20 cellular contexts compared by ENCODE assay signal in genomic region chr3:197222816-197223419, GRCh38.
DNase-seq lines count a peak whose midpoint lies in the region; ATAC-seq, FAIRE-seq and TF ChIP-seq lines count a peak whose summit lies in the region.
"Had no signal": no experiment of that assay in that cellular context is flagged by ENCODE, and none has a peak within 500 bp of the region (broad histone marks: within the 10 kb centered on the region; RNA-seq: fewer than 3 reads in every experiment).

No MANE protein-coding gene starts in this region.

- 28 to 33% methylated on average over 6 of the region's 6 CpGs for WGBS in heart right ventricle, 2 donors

- H3K27ac Mint-ChIP-seq in activated CD4-positive, alpha-beta T cell treated with anti-CD3 and anti-CD28 coated beads for 36 hours: no peak overlapping the region
- H3K27ac Mint-ChIP-seq in astrocyte (ENCODE audit: unreplicated experiment): no peak overlapping the region
- peak overlapping the region; percentile 44 for H3K27ac Mint-ChIP-seq in stimulated activated effector memory CD8-positive, alpha-beta T cell treated with anti-CD3 and anti-CD28 coated beads, Interleukin-12 subunit alpha, Interleukin-12 subunit beta, amount 100 ng/mL, for 72 hours
- H3K27ac Mint-ChIP-seq: effector memory CD8-positive, alpha-beta T cell; T-helper 2 cell treated with Interferon-gamma antibody and Interleukin-4, amounts not matched to agents 5 μg/mL and 100 μg/mL, for 36 hours had no signal

- no peaks in the 10 kb centered on the region for H3K9me3 Mint-ChIP-seq in activated CD4-positive, alpha-beta T cell treated with anti-CD3 and anti-CD28 coated beads for 36 hours (ENCODE audit: low read depth)
- H3K9me3 Mint-ChIP-seq in astrocyte (ENCODE audit: unreplicated experiment): no peaks in the 10 kb centered on the region
- no peaks in the 10 kb centered on the region for H3K9me3 Mint-ChIP-seq in stimulated activated effector memory CD8-positive, alpha-beta T cell treated with anti-CD3 and anti-CD28 coated beads, Interleukin-12 subunit alpha, Interleukin-12 subunit beta, amount 100 ng/mL, for 72 hours
- H3K9me3 Mint-ChIP-seq: effector memory CD8-positive, alpha-beta T cell; T-helper 2 cell treated with Interferon-gamma antibody and Interleukin-4, amounts not matched to agents 5 μg/mL and 100 μg/mL, for 36 hours had no signal

- H3K27me3 Mint-ChIP-seq in activated CD4-positive, alpha-beta T cell treated with anti-CD3 and anti-CD28 coated beads for 36 hours: no peaks in the 10 kb centered on the region
- H3K27me3 Mint-ChIP-seq in astrocyte (ENCODE audit: low read depth, unreplicated experiment): no peaks in the 10 kb centered on the region
- H3K27me3 Mint-ChIP-seq: effector memory CD8-positive, alpha-beta T cell had no signal

- H3K4me2 ChIP-seq in astrocyte (ENCODE audit: low read length): no peak overlapping the region

- no peak for FAIRE-seq in astrocyte (lab: Jason Lieb, UNC)
- FAIRE-seq: D721Med had no signal

- no peak overlapping the region for H3K4me3 Mint-ChIP-seq in activated CD4-positive, alpha-beta T cell treated with anti-CD3 and anti-CD28 coated beads for 36 hours
- no peak overlapping the region for H3K4me3 Mint-ChIP-seq in astrocyte (ENCODE audit: unreplicated experiment)
- no peak overlapping the region for H3K4me3 Mint-ChIP-seq in stimulated activated effector memory CD8-positive, alpha-beta T cell treated with anti-CD3 and anti-CD28 coated beads, Interleukin-12 subunit alpha, Interleukin-12 subunit beta, amount 100 ng/mL, for 72 hours
- H3K4me3 Mint-ChIP-seq: effector memory CD8-positive, alpha-beta T cell; T-helper 2 cell treated with Interferon-gamma antibody and Interleukin-4, amounts not matched to agents 5 μg/mL and 100 μg/mL, for 36 hours had no signal

- no peaks in the 10 kb centered on the region for H3K9me3 ChIP-seq in astrocyte (ENCODE audit: insufficient read depth, low read depth, low read length)
- H3K9me3 ChIP-seq in heart right ventricle: no peaks in the 10 kb centered on the region
- H3K9me3 ChIP-seq: ovary had no signal

- intact Hi-C loops in activated CD4-positive, alpha-beta T cell treated with anti-CD3 and anti-CD28 coated beads for 36 hours (cut with DNase I, micrococcal nuclease): loop anchor here in 1 of 2 experiments (5.0 to 10.0 kb wide), 2 partner anchors 34 to 232 kb away; no protein-coding TSS in a partner anchor
- intact Hi-C loops in heart right ventricle (cut with DNase I): loop anchor here in 4 of 10 donors (10.0 kb wide), 3 partner anchors 232 to 292 kb away; no protein-coding TSS in a partner anchor

- POLR2A ChIA-PET in activated CD4-positive, alpha-beta T cell treated with anti-CD3 and anti-CD28 coated beads for 36 hours (lab: Charles Lee): interaction anchor here (0.6 kb wide), 1 partner anchor 235 kb away, joined by 5 read pairs; no protein-coding TSS in a partner anchor

- CTCF ChIA-PET in activated CD4-positive, alpha-beta T cell treated with anti-CD3 and anti-CD28 coated beads for 36 hours (lab: Charles Lee): interaction anchor here (0.6 to 7.6 kb wide), 17 partner anchors 10 to 484 kb away, joined by 3 to 52 read pairs (median 4); no protein-coding TSS in a partner anchor

- H2AFZ ChIP-seq in astrocyte (ENCODE audit: low read depth, low read length): no peak overlapping the region

- H3K36me3 ChIP-seq in astrocyte (ENCODE audit: insufficient read depth, low read length) (peaks cover 4% of the 10 kb centered on the region), heart right ventricle (no peaks in the 10 kb centered on the region)
- H3K36me3 ChIP-seq: ovary had no signal

- DNase-seq in activated CD4-positive, alpha-beta T cell treated with anti-CD3 and anti-CD28 coated beads for 36 hours: no peak
- DNase-seq in activated CD4-positive, alpha-beta T cell treated with anti-CD3 and anti-CD28 coated beads for 1 hour: no peak
- DNase-seq in astrocyte (ENCODE audit: low read depth): no peak
- no peak for DNase-seq in heart right ventricle
- no peak for DNase-seq in stimulated activated effector memory CD8-positive, alpha-beta T cell treated with anti-CD3 and anti-CD28 coated beads, Interleukin-12 subunit alpha, Interleukin-12 subunit beta, amount 100 ng/mL, for 72 hours (ENCODE audit: low spot score in 2 of 2)
- DNase-seq in D341Med (ENCODE audit: low spot score): no peak
- no peak for DNase-seq in NCI-H1417 treated with DMSO at 0.1 percent for 48 hours (lab: John Stamatoyannopoulos, UW)
- DNase-seq in NCI-H526 (lab: John Stamatoyannopoulos, UW): no peak
- DNase-seq: activated CD4-positive, CD25-positive, alpha-beta regulatory T cell; effector memory CD8-positive, alpha-beta T cell; left cardiac atrium; NCI-H1092 treated with DMSO at 0.1 percent for 48 hours; NCI-H2107; NCI-H524 treated with DMSO at 0.1 percent for 48 hours; ovary; stimulated activated CD4-positive, alpha-beta T cell treated with anti-CD3 and anti-CD28 coated beads, Interleukin-4, amount 100 ng/mL, for 4 hours had no signal

- peaks cover 18% of the 10 kb centered on the region for H3K4me1 ChIP-seq in astrocyte (ENCODE audit: insufficient read depth, low read length)
- H3K4me1 ChIP-seq in heart right ventricle: peaks cover 2 to 60% (median 38%) of the 10 kb centered on the region in 9 donors

- TF ChIP-seq CTCF in astrocyte (IDR thresholded peaks at IDR 0.05; ENCODE audit: insufficient read depth, low read depth, low read length) (no peak), heart right ventricle (IDR thresholded peaks at IDR 0.05) (no peak)

- H3K27me3 ChIP-seq in astrocyte (ENCODE audit: insufficient read depth, low read length): no peaks in the 10 kb centered on the region
- no peaks in the 10 kb centered on the region for H3K27me3 ChIP-seq in heart right ventricle
- H3K27me3 ChIP-seq: ovary had no signal

- H3K4me3 ChIP-seq in astrocyte (ENCODE audit: insufficient read depth, low read depth, low read length): no peak overlapping the region
- no peak overlapping the region for H3K4me3 ChIP-seq in heart right ventricle
- H3K4me3 ChIP-seq: ovary, skin epidermis had no signal

- H3K4me1 Mint-ChIP-seq in activated CD4-positive, alpha-beta T cell treated with anti-CD3 and anti-CD28 coated beads for 36 hours: peaks cover 22% of the 10 kb centered on the region
- peaks cover 32% of the 10 kb centered on the region for H3K4me1 Mint-ChIP-seq in astrocyte (ENCODE audit: low read depth, unreplicated experiment)
- H3K4me1 Mint-ChIP-seq in stimulated activated effector memory CD8-positive, alpha-beta T cell treated with anti-CD3 and anti-CD28 coated beads, Interleukin-12 subunit alpha, Interleukin-12 subunit beta, amount 100 ng/mL, for 72 hours: peaks cover 7% of the 10 kb centered on the region

- peaks cover 2% of the 10 kb centered on the region for H3K36me3 Mint-ChIP-seq in activated CD4-positive, alpha-beta T cell treated with anti-CD3 and anti-CD28 coated beads for 36 hours (ENCODE audit: low read depth)
- no peaks in the 10 kb centered on the region for H3K36me3 Mint-ChIP-seq in astrocyte (ENCODE audit: low read depth, unreplicated experiment)
- no peaks in the 10 kb centered on the region for H3K36me3 Mint-ChIP-seq in stimulated activated effector memory CD8-positive, alpha-beta T cell treated with anti-CD3 and anti-CD28 coated beads, Interleukin-12 subunit alpha, Interleukin-12 subunit beta, amount 100 ng/mL, for 72 hours

- peak; percentile 72 for ATAC-seq in activated CD4-positive, alpha-beta T cell treated with anti-CD3 and anti-CD28 coated beads for 36 hours
- ATAC-seq in heart right ventricle: peak in 6 of 8 donors; percentile 28 to 58 (median 44)
- peak; percentile 66 for ATAC-seq in stimulated activated effector memory CD8-positive, alpha-beta T cell treated with anti-CD3 and anti-CD28 coated beads, Interleukin-12 subunit alpha, Interleukin-12 subunit beta, amount 100 ng/mL, for 72 hours
- ATAC-seq: effector memory CD8-positive, alpha-beta T cell had no signal

- H4K20me1 ChIP-seq in astrocyte (ENCODE audit: insufficient read depth, low read length): peaks cover 90% of the 10 kb centered on the region

- peak overlapping the region; percentile 6 for H3K9ac ChIP-seq in astrocyte (ENCODE audit: low read length)

- H3K27ac ChIP-seq in astrocyte (ENCODE audit: low read depth, low read length) (no peak overlapping the region), heart right ventricle (peak overlapping the region in 5 of 10 donors; percentile 2 to 48 (median 17))
- H3K27ac ChIP-seq: 22Rv1, ovary, skin epidermis had no signal

- peaks cover 100% of the 10 kb centered on the region for H3K79me2 ChIP-seq in astrocyte (ENCODE audit: insufficient read depth, low read length)
